ENCODE assay signal across 21 cellular contexts in the genomic region with DNA sequence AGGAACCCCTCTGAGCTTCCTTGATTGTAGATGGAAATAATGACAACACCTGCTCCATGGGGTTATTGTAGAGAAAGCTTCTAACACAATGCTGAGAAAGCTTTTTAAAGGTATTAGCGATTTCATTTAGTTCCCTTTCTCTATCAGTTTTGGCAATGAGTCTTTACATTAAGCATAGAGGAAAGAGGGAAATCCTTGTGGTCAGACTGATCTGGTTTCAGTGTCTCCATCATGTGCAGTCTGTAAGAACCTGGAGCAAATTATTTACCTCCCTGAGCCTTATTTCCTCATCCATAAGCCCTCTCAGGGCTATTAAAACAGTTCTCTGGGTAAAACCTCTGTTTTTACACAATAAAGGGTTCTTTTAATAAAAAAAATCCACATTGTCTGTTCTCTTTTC.
DNase-seq lines count a peak whose midpoint lies in the region; ATAC-seq, FAIRE-seq and TF ChIP-seq lines count a peak whose summit lies in the region.
"Had no signal": no experiment of that assay in that cellular context is flagged by ENCODE, and none has a peak within 500 bp of the region (broad histone marks: within the 10 kb centered on the region; RNA-seq: fewer than 3 reads in every experiment).

No MANE protein-coding gene starts in this region.

- intact Hi-C loops in right lobe of liver (cut with DNase I) = no loop called here

- POLR2A ChIA-PET in WTC11 (lab: Charles Lee) = no interaction called here

- no peak overlapping the region for H3K4me3 ChIP-seq in right lobe of liver
- H3K4me3 ChIP-seq: cardiac muscle cell, thyroid gland had no signal

- no peaks in the 10 kb centered on the region for H3K9me3 ChIP-seq in right lobe of liver
- H3K9me3 ChIP-seq: Caco-2, thyroid gland had no signal

- CTCF ChIA-PET in WTC11 (lab: Charles Lee) = interaction anchor here (0.8 kb wide), 1 partner anchor 315 kb away, joined by 3 read pairs; no protein-coding TSS in a partner anchor

- H3K27ac ChIP-seq in right lobe of liver = no peak overlapping the region
- H3K27ac ChIP-seq: cardiac muscle cell, RWPE1, thyroid gland had no signal

- H3K36me3 Mint-ChIP-seq in WTC11 = peaks cover 16% of the 10 kb centered on the region

- peak overlapping the region; percentile 5; the same call in 1 of the 2 replicates for H3K4me3 Mint-ChIP-seq in WTC11
- H3K4me3 Mint-ChIP-seq: activated CD4-positive, alpha-beta T cell treated with anti-CD3 and anti-CD28 coated beads, Interleukin-2, amount 10 ng/mL, durations not matched to agents 24 days and 14 days had no signal

- H3K36me3 ChIP-seq in right lobe of liver = no peaks in the 10 kb centered on the region
- H3K36me3 ChIP-seq: cardiac muscle cell, thyroid gland had no signal

- TF ChIP-seq POLR2A in right lobe of liver (IDR thresholded peaks at IDR 0.05) = no peak

- peaks cover 14% of the 10 kb centered on the region for H3K9me3 Mint-ChIP-seq in WTC11

- FAIRE-seq in GM18507 (lab: Jason Lieb, UNC) = peak; percentile 56
- FAIRE-seq: frontal cortex, GM12891, TTC549 had no signal

- peak overlapping the region; percentile 77 for H3K27ac Mint-ChIP-seq in WTC11
- H3K27ac Mint-ChIP-seq: activated CD4-positive, alpha-beta T cell treated with anti-CD3 and anti-CD28 coated beads, Interleukin-2, amount 10 ng/mL, durations not matched to agents 24 days and 14 days had no signal

- ATAC-seq in GM18909 (IDR thresholded peaks at IDR 0.05; ENCODE audit: poor library complexity, unreplicated experiment) = peak; percentile 47
- peak; percentile 67 for ATAC-seq in HG03442 (IDR thresholded peaks at IDR 0.05; ENCODE audit: unreplicated experiment)
- no peak for ATAC-seq in WTC11
- ATAC-seq in right lobe of liver = no peak
- no peak for ATAC-seq in HG03457 (IDR thresholded peaks at IDR 0.05; ENCODE audit: unreplicated experiment)
- no peak for ATAC-seq in HG03565 (IDR thresholded peaks at IDR 0.05; ENCODE audit: unreplicated experiment)

- H3K4me1 ChIP-seq in right lobe of liver = no peaks in the 10 kb centered on the region
- H3K4me1 ChIP-seq: Caco-2, thyroid gland had no signal

- H3K27me3 ChIP-seq in right lobe of liver = no peaks in the 10 kb centered on the region
- H3K27me3 ChIP-seq: cardiac muscle cell, thyroid gland had no signal

- H3K27me3 Mint-ChIP-seq in WTC11 (ENCODE audit: low read depth) = no peaks in the 10 kb centered on the region; the same call in 1 of the 2 replicates
- H3K27me3 Mint-ChIP-seq: activated CD4-positive, alpha-beta T cell treated with anti-CD3 and anti-CD28 coated beads, Interleukin-2, amount 10 ng/mL, durations not matched to agents 24 days and 14 days had no signal

- peaks cover 32% of the 10 kb centered on the region for H3K4me1 Mint-ChIP-seq in WTC11
- H3K4me1 Mint-ChIP-seq: activated CD4-positive, alpha-beta T cell treated with anti-CD3 and anti-CD28 coated beads, Interleukin-2, amount 10 ng/mL, durations not matched to agents 24 days and 14 days had no signal

- WGBS in right lobe of liver (ENCODE audit: insufficient coverage, low coverage, low lambda C conversion rate, missing lambda C conversion rate) = 40% methylated on average over 1 of the region's 1 CpG

- DNase-seq in GM18507 (ENCODE audit: extremely low spot score, insufficient read length, low read depth) = no peak
- DNase-seq in WTC11 (ENCODE audit: low spot score) = no peak
- DNase-seq in right lobe of liver = no peak
- no peak for DNase-seq in hypothalamus (lab: John Stamatoyannopoulos, UW)
- DNase-seq: activated CD4-positive, alpha-beta T cell treated with anti-CD3 and anti-CD28 coated beads, Interleukin-2, amount 10 ng/mL, durations not matched to agents 24 days and 14 days; activated effector memory CD4-positive, alpha-beta T cell treated with Interleukin-2 at 50 U/mL for 16 hours; Caco-2; erythroblast; GF-D8; HCEC 1CT; NCI-H187 treated with DMSO at 0.1 percent for 48 hours; thyroid gland had no signal

- no peak for TF ChIP-seq CTCF in WTC11 (IDR thresholded peaks at IDR 0.05)
- TF ChIP-seq CTCF in right lobe of liver (IDR thresholded peaks at IDR 0.05) = no peak

TF ChIP-seq in WTC11, 78 proteins besides CTCF, POLR2A, EP300 and RAD21:
- TF ChIP-seq ZNF219 (CRISPR knock-in tag; IDR thresholded peaks at IDR 0.05; ENCODE audit: borderline replicate concordance) = no peak
- no peak for TF ChIP-seq GTF2I (CRISPR knock-in tag; conservative IDR thresholded peaks at IDR 0.05)
- no peak for TF ChIP-seq ZNF416 (CRISPR knock-in tag; IDR thresholded peaks at IDR 0.05)
- TF ChIP-seq ZNF121 (CRISPR knock-in tag; IDR thresholded peaks at IDR 0.05) = no peak
- TF ChIP-seq MXD4 (CRISPR knock-in tag; IDR thresholded peaks at IDR 0.05; ENCODE audit: borderline replicate concordance) = no peak

Comparison
In these comparisons a context has a peak if more than half of its experiments do, and no peak if none do; other contexts are left out.
1. ATAC-seq: peak in GM18909 (single experiment) and HG03442 (single experiment); none in WTC11 (single experiment), right lobe of liver (0 of 4), HG03457 (single experiment) and HG03565 (single experiment).